In genomic region chr3:50610992-50611463, GRCh38 we compare ENCODE assay signal across 8 cellular contexts. TPM values are rescaled to one million over a fixed set of nuclear protein-coding genes. Genes with fewer than 3 reads are reported as not detected.
DNase-seq lines count a peak whose midpoint lies in the region; ATAC-seq and TF ChIP-seq lines count a peak whose summit lies in the region.

No MANE protein-coding gene starts in this region.

- H3K9me3 ChIP-seq in GM23248 (ENCODE audit: low read depth) = no peaks in the 10 kb centered on the region

- no peaks in the 10 kb centered on the region for H3K9me3 Mint-ChIP-seq in WTC11

- peak overlapping the region; percentile 82 for H2AFZ ChIP-seq in GM23248

- CTCF ChIA-PET in WTC11 (lab: Charles Lee) = interaction anchor here (1.0 to 10.1 kb wide), 35 partner anchors 9 to 824 kb away, joined by 3 to 202 read pairs (median 6); partner anchors contain the start of genes C3orf18, CYB561D2, HEMK1 and NPRL2

- H3K4me1 Mint-ChIP-seq in WTC11 = peaks cover 18% of the 10 kb centered on the region

- H3K79me2 ChIP-seq in GM23248 (ENCODE audit: insufficient read depth) = no peaks in the 10 kb centered on the region

- in situ Hi-C loops in GM23248 (cut with MboI) = loop anchor here (5.0 kb wide), 1 partner anchor 34 kb away; no protein-coding TSS in a partner anchor

- ATAC-seq in WTC11 (no peak), left cardiac atrium (no peak), GM21723 (IDR thresholded peaks at IDR 0.05; ENCODE audit: unreplicated experiment) (no peak)

- no peak for TF ChIP-seq CTCF in WTC11 (IDR thresholded peaks at IDR 0.05)

- peaks cover 51% of the 10 kb centered on the region for H3K27me3 Mint-ChIP-seq in WTC11 (ENCODE audit: low read depth)

- H3K9ac ChIP-seq in GM23248 = peak overlapping the region; percentile 75

- WGBS in GM23248 (ENCODE audit: low coverage in 1 of 2, low lambda C conversion rate in 2 of 2, missing lambda C conversion rate in 2 of 2), 2 experiments = 6 to 14% methylated on average over 8 to 9 of the region's 10 CpGs

- H3K27me3 ChIP-seq in GM23248 (replicated peaks; ENCODE audit: insufficient read depth) = no peaks in the 10 kb centered on the region

- H3K4me3 ChIP-seq in GM23248 = peak overlapping the region; percentile 76
- H3K4me3 ChIP-seq in skeletal muscle cell (ENCODE audit: low read depth, low read length) = peak overlapping the region; percentile 72

- intact Hi-C loops in left cardiac atrium (cut with DNase I) = loop anchor here (5.0 to 10.0 kb wide), 2 partner anchors 264 to 774 kb away; partner anchors contain the start of genes MANF (in 1 of the 2) and ZMYND10 (in 1 of the 2)

- no peak for DNase-seq in GM23248
- no peak for DNase-seq in WTC11 (ENCODE audit: low spot score)
- peak; percentile 30 for DNase-seq in left cardiac atrium
- DNase-seq in skeletal muscle cell (ENCODE audit: low read depth) = no peak
- DNase-seq in iPS-NIHi7 (ENCODE audit: extremely low spot score) = no peak
- no peak for DNase-seq in NCI-H1417 (lab: John Stamatoyannopoulos, UW)
- DNase-seq in ureter (ENCODE audit: low spot score) = no peak

- peak overlapping the region; percentile 89 for H3K4me2 ChIP-seq in GM23248 (ENCODE audit: unreplicated experiment)

- H3K27ac ChIP-seq in GM23248 = no peak overlapping the region

- no peaks in the 10 kb centered on the region for H3K36me3 Mint-ChIP-seq in WTC11

- H3K4me1 ChIP-seq in GM23248 (ENCODE audit: insufficient read depth) = no peaks in the 10 kb centered on the region

- peak overlapping the region; percentile 76 for H3K4me3 Mint-ChIP-seq in WTC11

- POLR2A ChIA-PET in WTC11 (lab: Charles Lee) = interaction anchor here (1.3 kb wide), 1 partner anchor 274 kb away, joined by 3 read pairs; no protein-coding TSS in a partner anchor

- H4K20me1 ChIP-seq in GM23248 (ENCODE audit: insufficient read depth) = no peaks in the 10 kb centered on the region

- no peaks in the 10 kb centered on the region for H3K9me2 ChIP-seq in GM23248 (ENCODE audit: insufficient read depth)

- H3K27ac Mint-ChIP-seq in WTC11 = no peak overlapping the region

- H3K36me3 ChIP-seq in GM23248 (ENCODE audit: low read depth) = no peaks in the 10 kb centered on the region

- H3F3A ChIP-seq in GM23248 (ENCODE audit: insufficient read depth) = no peaks in the 10 kb centered on the region

TF ChIP-seq in WTC11, 78 proteins besides CTCF, POLR2A, EP300 and RAD21:
- TF ChIP-seq HMGXB4 (CRISPR knock-in tag; IDR thresholded peaks at IDR 0.05) (no peak), PRRX2 (CRISPR knock-in tag; IDR thresholded peaks at IDR 0.05) (no peak), SP1 (CRISPR knock-in tag; conservative IDR thresholded peaks at IDR 0.05) (no peak), JUN (CRISPR knock-in tag; IDR thresholded peaks at IDR 0.05) (no peak), ZNF512 (CRISPR knock-in tag; IDR thresholded peaks at IDR 0.05; ENCODE audit: borderline replicate concordance) (no peak), ZNF263 (CRISPR knock-in tag; IDR thresholded peaks at IDR 0.05; ENCODE audit: low read depth) (no peak)
- TF ChIP-seq, protein P1, sequence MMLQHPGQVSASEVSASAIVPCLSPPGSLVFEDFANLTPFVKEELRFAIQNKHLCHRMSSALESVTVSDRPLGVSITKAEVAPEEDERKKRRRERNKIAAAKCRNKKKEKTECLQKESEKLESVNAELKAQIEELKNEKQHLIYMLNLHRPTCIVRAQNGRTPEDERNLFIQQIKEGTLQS (CRISPR knock-in tag; conservative IDR thresholded peaks at IDR 0.05) = no peak
- TF ChIP-seq, protein P2, sequence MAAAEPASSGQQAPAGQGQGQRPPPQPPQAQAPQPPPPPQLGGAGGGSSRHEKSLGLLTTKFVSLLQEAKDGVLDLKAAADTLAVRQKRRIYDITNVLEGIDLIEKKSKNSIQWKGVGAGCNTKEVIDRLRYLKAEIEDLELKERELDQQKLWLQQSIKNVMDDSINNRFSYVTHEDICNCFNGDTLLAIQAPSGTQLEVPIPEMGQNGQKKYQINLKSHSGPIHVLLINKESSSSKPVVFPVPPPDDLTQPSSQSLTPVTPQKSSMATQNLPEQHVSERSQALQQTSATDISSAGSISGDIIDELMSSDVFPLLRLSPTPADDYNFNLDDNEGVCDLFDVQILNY (CRISPR knock-in tag; IDR thresholded peaks at IDR 0.05) = no peak
- TF ChIP-seq, protein P3, sequence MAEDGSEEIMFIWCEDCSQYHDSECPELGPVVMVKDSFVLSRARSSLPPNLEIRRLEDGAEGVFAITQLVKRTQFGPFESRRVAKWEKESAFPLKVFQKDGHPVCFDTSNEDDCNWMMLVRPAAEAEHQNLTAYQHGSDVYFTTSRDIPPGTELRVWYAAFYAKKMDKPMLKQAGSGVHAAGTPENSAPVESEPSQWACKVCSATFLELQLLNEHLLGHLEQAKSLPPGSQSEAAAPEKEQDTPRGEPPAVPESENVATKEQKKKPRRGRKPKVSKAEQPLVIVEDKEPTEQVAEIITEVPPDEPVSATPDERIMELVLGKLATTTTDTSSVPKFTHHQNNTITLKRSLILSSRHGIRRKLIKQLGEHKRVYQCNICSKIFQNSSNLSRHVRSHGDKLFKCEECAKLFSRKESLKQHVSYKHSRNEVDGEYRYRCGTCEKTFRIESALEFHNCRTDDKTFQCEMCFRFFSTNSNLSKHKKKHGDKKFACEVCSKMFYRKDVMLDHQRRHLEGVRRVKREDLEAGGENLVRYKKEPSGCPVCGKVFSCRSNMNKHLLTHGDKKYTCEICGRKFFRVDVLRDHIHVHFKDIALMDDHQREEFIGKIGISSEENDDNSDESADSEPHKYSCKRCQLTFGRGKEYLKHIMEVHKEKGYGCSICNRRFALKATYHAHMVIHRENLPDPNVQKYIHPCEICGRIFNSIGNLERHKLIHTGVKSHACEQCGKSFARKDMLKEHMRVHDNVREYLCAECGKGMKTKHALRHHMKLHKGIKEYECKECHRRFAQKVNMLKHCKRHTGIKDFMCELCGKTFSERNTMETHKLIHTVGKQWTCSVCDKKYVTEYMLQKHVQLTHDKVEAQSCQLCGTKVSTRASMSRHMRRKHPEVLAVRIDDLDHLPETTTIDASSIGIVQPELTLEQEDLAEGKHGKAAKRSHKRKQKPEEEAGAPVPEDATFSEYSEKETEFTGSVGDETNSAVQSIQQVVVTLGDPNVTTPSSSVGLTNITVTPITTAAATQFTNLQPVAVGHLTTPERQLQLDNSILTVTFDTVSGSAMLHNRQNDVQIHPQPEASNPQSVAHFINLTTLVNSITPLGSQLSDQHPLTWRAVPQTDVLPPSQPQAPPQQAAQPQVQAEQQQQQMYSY (CRISPR knock-in tag; IDR thresholded peaks at IDR 0.05) = no peak

RNA-seq across cellular contexts. Expression of gene CISH, which starts 0.5 kb away (rescaled TPM):
- 1.0 and 1.1 TPM in 2 replicates for total RNA-seq in GM23248 (2014; rRNA removed; shearing (Covaris generic))
- 0.79 and 1.6 TPM in 2 replicates for polyA plus RNA-seq in GM23248 (2016; fragmentation: Nextera tagmentation; extraction: Ambion mirVana)
- 1.8 to 2.4 TPM (median 1.9 TPM) in 3 replicates for total RNA-seq in WTC11 (2021)
- 10 to 100 TPM in 1 of 2 donors, 1 to 10 TPM in 1; 10.0 to 41.9 TPM for total RNA-seq in left cardiac atrium
- 15.0 TPM for total RNA-seq in ureter

RNA-seq across cellular contexts. Expression of gene MAPKAPK3, which starts 5.9 kb away (rescaled TPM):
- 61.5 and 72.1 TPM in 2 replicates for total RNA-seq in GM23248 (2014; rRNA removed; shearing (Covaris generic))
- 33.2 and 35.4 TPM in 2 replicates for polyA plus RNA-seq in GM23248 (2016; fragmentation: Nextera tagmentation; extraction: Ambion mirVana)
- total RNA-seq in WTC11 (2021) (52.7 to 60.2 TPM (median 54.4 TPM) in 3 replicates), left cardiac atrium (100 to 1,000 TPM; 170 to 177 TPM), ureter (34.8 TPM)

RNA-seq across cellular contexts. Expression of gene HEMK1, which starts 41.7 kb away (rescaled TPM):
- 15.8 and 15.9 TPM in 2 replicates for total RNA-seq in GM23248 (2014; rRNA removed; shearing (Covaris generic))
- 17.3 and 18.4 TPM in 2 replicates for polyA plus RNA-seq in GM23248 (2016; fragmentation: Nextera tagmentation; extraction: Ambion mirVana)
- total RNA-seq in WTC11 (2021) (15.2 to 20.9 TPM (median 15.8 TPM) in 3 replicates), left cardiac atrium (10 to 100 TPM; 11.8 to 19.7 TPM), ureter (34.4 TPM)

RNA-seq across cellular contexts. Expression of gene C3orf18, which starts 43.5 kb away (rescaled TPM):
- 17.4 and 36.8 TPM in 2 replicates for total RNA-seq in GM23248 (2014; rRNA removed; shearing (Covaris generic))
- polyA plus RNA-seq in GM23248 (2016; fragmentation: Nextera tagmentation; extraction: Ambion mirVana) = 17.3 and 19.3 TPM in 2 replicates
- total RNA-seq in WTC11 (2021) (11.5 to 14.0 TPM (median 12.1 TPM) in 3 replicates), left cardiac atrium (10 to 100 TPM; 29.7 to 32.3 TPM), ureter (8.0 TPM)
